In genomic region chr5:142325677-142326479, GRCh38 we compare ENCODE assay signal across 8 cellular contexts. TPM values are rescaled to one million over a fixed set of nuclear protein-coding genes. Genes with fewer than 3 reads are reported as not detected.
A peak's percentile ranks its signal among the peaks of the same experiment; 100 is the strongest.
DNase-seq lines count a peak whose midpoint lies in the region; ATAC-seq and TF ChIP-seq lines count a peak whose summit lies in the region.

No MANE protein-coding gene starts in this region.

- H3K4me1 ChIP-seq in iPS-15b (ENCODE audit: control insufficient read depth, insufficient read depth, low read length) (peaks cover 25% of the 10 kb centered on the region), skeletal muscle satellite cell (ENCODE audit: control insufficient read depth, insufficient read depth, low read length) (peaks cover 38% of the 10 kb centered on the region)

- H3K9me3 Mint-ChIP-seq in activated CD4-positive, alpha-beta T cell treated with anti-CD3 and anti-CD28 coated beads for 36 hours (ENCODE audit: low read depth), result no peaks in the 10 kb centered on the region

- H3K36me3 ChIP-seq in iPS-15b (ENCODE audit: control insufficient read depth, insufficient read depth, low read length) (peaks cover 11% of the 10 kb centered on the region), skeletal muscle satellite cell (ENCODE audit: insufficient read depth, low read length) (peaks cover 28% of the 10 kb centered on the region)

- H3K27ac Mint-ChIP-seq in activated CD4-positive, alpha-beta T cell treated with anti-CD3 and anti-CD28 coated beads for 36 hours, result no peak overlapping the region

- POLR2A ChIA-PET in activated CD4-positive, alpha-beta T cell treated with anti-CD3 and anti-CD28 coated beads for 36 hours (lab: Charles Lee), result no interaction called here

- H3K9ac ChIP-seq in iPS-15b (ENCODE audit: low read depth, low read length) (peak overlapping the region; percentile 97), skeletal muscle satellite cell (ENCODE audit: low read depth, low read length) (peak overlapping the region; percentile 99)

- H3K4me3 ChIP-seq in astrocyte of the cerebellum (ENCODE audit: low read depth, low read length), result peak overlapping the region; percentile 78
- peak overlapping the region; percentile 88 for H3K4me3 ChIP-seq in iPS-15b (ENCODE audit: low read depth, low read length)
- peak overlapping the region; percentile 88 for H3K4me3 ChIP-seq in skeletal muscle satellite cell (ENCODE audit: low read length)

- peak overlapping the region; percentile 98 for H3K4me2 ChIP-seq in skeletal muscle satellite cell (ENCODE audit: low read length)

- CTCF ChIA-PET in activated CD4-positive, alpha-beta T cell treated with anti-CD3 and anti-CD28 coated beads for 36 hours (lab: Charles Lee), result interaction anchor here (0.6 to 1.2 kb wide), 6 partner anchors 36 to 357 kb away, joined by 3 to 4 read pairs (median 3); partner anchors contain the start of gene RNF14

- peak overlapping the region; percentile 77 for H3K4me3 Mint-ChIP-seq in activated CD4-positive, alpha-beta T cell treated with anti-CD3 and anti-CD28 coated beads for 36 hours

- H3K9me3 ChIP-seq in iPS-15b (ENCODE audit: control insufficient read depth, insufficient read depth, low read length), result no peaks in the 10 kb centered on the region
- H3K9me3 ChIP-seq in skeletal muscle satellite cell (replicated peaks; ENCODE audit: low read length), result no peaks in the 10 kb centered on the region

- no peaks in the 10 kb centered on the region for H3K36me3 Mint-ChIP-seq in activated CD4-positive, alpha-beta T cell treated with anti-CD3 and anti-CD28 coated beads for 36 hours (ENCODE audit: low read depth)

- peak; percentile 60 for DNase-seq in activated CD4-positive, alpha-beta T cell treated with anti-CD3 and anti-CD28 coated beads for 36 hours
- DNase-seq in activated CD4-positive, alpha-beta T cell treated with anti-CD3 and anti-CD28 coated beads for 1 hour, result no peak
- DNase-seq in NCI-H774 (lab: John Stamatoyannopoulos, UW) (peak; percentile 21), astrocyte of the cerebellum (ENCODE audit: low read depth) (no peak), NOMO-1 treated with DMSO at 0.1 percent for 48 hours (lab: John Stamatoyannopoulos, UW; ENCODE audit: unreplicated experiment) (no peak)
- DNase-seq in stimulated activated naive CD4-positive, alpha-beta T cell treated with Interleukin-2 at 50 U/mL for 16 hours (lab: John Stamatoyannopoulos, UW), result no peak

- H3K4me1 Mint-ChIP-seq in activated CD4-positive, alpha-beta T cell treated with anti-CD3 and anti-CD28 coated beads for 36 hours, result peaks cover 29% of the 10 kb centered on the region

- in situ Hi-C loops in astrocyte of the cerebellum (cut with HindIII; ENCODE audit: low sequenced_read_pairs), result no loop called here

- ATAC-seq in activated CD4-positive, alpha-beta T cell treated with anti-CD3 and anti-CD28 coated beads for 36 hours, result no peak

- intact Hi-C loops in activated CD4-positive, alpha-beta T cell treated with anti-CD3 and anti-CD28 coated beads for 36 hours (cut with DNase I, micrococcal nuclease), result loop anchor here (1.0 to 10.0 kb wide), 5 partner anchors 31 to 357 kb away; partner anchors contain the start of gene RNF14 (in 1 of the 2)

- peaks cover 5% of the 10 kb centered on the region for H3K27me3 ChIP-seq in iPS-15b (ENCODE audit: control insufficient read depth, insufficient read depth, low read length)
- H3K27me3 ChIP-seq in skeletal muscle satellite cell (ENCODE audit: control insufficient read depth, insufficient read depth, low read length), result no peaks in the 10 kb centered on the region

- peaks cover 33% of the 10 kb centered on the region for H3K27me3 Mint-ChIP-seq in activated CD4-positive, alpha-beta T cell treated with anti-CD3 and anti-CD28 coated beads for 36 hours

- no peak for TF ChIP-seq CTCF in astrocyte of the cerebellum (IDR thresholded peaks at IDR 0.05; ENCODE audit: low read depth, low read length, missing control alignments)

RNA-seq across cellular contexts. Expression of gene SPRY4, which starts 1.1 kb away (rescaled TPM):
- total RNA-seq in activated CD4-positive, alpha-beta T cell treated with anti-CD3 and anti-CD28 coated beads for 36 hours, result under 1 TPM; 0.93 to 0.98 TPM
- 29.9 and 38.5 TPM in 2 replicates for total RNA-seq in skeletal muscle satellite cell (2012; rRNA removed)

Comparison
In these comparisons a context has a peak if more than half of its experiments do, and no peak if none do; other contexts are left out.
1. DNase-seq: peak in activated CD4-positive, alpha-beta T cell treated with anti-CD3 and anti-CD28 coated beads for 36 hours (single experiment) and NCI-H774 (single experiment); none in activated CD4-positive, alpha-beta T cell treated with anti-CD3 and anti-CD28 coated beads for 1 hour (single experiment), astrocyte of the cerebellum (single experiment), NOMO-1 treated with DMSO at 0.1 percent for 48 hours (single experiment) and stimulated activated naive CD4-positive, alpha-beta T cell treated with Interleukin-2 at 50 U/mL for 16 hours (single experiment).
2. Peak in every context shown above with its lines, with median percentiles within 50 percentile points of each other: H3K4me3 ChIP-seq.